In the genomic region with DNA sequence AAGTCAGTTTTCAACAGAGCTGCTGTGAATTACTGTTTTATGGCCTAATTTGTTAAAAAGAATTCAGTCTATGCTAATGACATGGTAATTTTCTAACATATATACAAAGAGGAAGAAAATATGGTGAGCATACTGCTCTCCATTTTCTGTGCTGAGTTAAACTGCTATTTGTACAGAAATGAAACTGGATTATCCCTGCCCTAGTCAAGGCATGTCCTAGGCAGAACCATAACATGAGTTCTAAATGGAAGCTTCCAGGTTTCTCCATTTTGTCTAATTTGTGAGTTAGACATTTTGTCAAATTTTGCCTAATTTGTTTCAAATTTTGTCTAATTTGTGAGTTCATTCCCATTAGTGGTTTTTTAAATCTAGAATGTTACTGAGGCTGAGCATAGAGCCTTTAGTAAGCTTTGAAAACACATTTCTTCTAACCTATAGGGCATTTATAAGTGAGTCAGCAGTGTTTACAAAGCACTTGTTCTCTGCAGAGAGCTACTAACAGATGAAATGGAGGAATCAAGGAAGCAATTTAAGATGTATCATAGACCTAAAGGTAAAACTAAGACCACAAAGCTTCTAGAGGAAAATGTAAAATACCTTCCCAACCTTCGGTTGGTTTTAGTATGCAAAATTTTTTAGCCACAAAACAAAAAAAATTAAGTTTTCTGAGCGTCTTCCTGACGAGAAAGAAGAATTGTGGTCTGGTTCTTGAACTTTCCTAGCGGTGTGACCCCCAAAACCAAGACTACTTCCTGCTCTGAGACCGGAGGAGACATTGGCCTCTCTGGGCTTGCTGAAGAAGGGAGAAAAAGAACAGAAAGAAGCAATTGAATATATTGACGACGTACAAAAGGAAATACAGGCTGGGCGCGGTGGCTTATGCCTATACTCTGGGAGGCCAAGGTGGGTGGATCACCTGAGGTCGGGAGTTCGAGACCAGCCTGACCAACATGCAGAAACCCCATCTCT, we compare ENCODE assay signal across 1 cellular context.
TF ChIP-seq lines count a peak whose summit lies in the region.

No MANE protein-coding gene starts in this region.

TF ChIP-seq in H1, 55 proteins besides CTCF, POLR2A, EP300 and RAD21:
- no peak for TF ChIP-seq BACH1 (IDR thresholded peaks at IDR 0.05; ENCODE audit: low read length)
